In the genomic region with DNA sequence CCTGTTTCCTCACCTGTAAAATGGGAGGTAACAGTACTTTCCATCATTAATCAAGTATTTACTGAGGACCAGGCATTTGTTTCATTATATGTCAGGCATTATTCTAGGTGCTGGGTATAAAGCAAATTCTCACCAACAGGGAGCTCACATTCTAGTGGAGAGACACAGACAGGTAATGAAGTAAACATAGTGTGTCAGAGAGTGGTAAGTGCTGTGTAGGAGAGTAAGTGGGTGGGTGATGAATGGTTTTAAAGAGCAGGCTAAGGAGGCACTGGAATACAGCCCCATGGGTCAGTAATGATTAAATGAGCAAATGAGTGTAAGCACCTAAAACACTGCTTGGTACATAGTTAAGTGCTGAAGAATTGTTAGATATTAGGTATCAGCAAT, we compare ENCODE assay signal across 14 cellular contexts.
DNase-seq lines count a peak whose midpoint lies in the region; ATAC-seq and TF ChIP-seq lines count a peak whose summit lies in the region.
"Had no signal": no experiment of that assay in that cellular context is flagged by ENCODE, and none has a peak within 500 bp of the region (broad histone marks: within the 10 kb centered on the region; RNA-seq: fewer than 3 reads in every experiment).

No MANE protein-coding gene starts in this region.

- no peaks in the 10 kb centered on the region for H3K4me1 ChIP-seq in breast epithelium
- H3K4me1 ChIP-seq: colonic mucosa had no signal

- CTCF ChIA-PET in MCF 10A (lab: Yijun Ruan, JAX): interaction anchor here (0.5 to 11.3 kb wide), 10 partner anchors 19 to 330 kb away, joined by 3 to 250 read pairs (median 3); no protein-coding TSS in a partner anchor

- TF ChIP-seq CTCF in MCF 10A (IDR thresholded peaks at IDR 0.05; ENCODE audit: unreplicated experiment) (no peak), breast epithelium (IDR thresholded peaks at IDR 0.05) (no peak)

- H3K36me3 Mint-ChIP-seq in MCF 10A (ENCODE audit: insufficient read depth, unreplicated experiment) (no peaks in the 10 kb centered on the region), T-helper 17 cell (ENCODE audit: low read depth) (peaks cover 2% of the 10 kb centered on the region)

- ATAC-seq in T-helper 17 cell (no peak), GM21515 (IDR thresholded peaks at IDR 0.05; ENCODE audit: unreplicated experiment) (no peak)

- H3K9me3 Mint-ChIP-seq in MCF 10A (ENCODE audit: unreplicated experiment): no peaks in the 10 kb centered on the region
- H3K9me3 Mint-ChIP-seq: stimulated activated naive CD8-positive, alpha-beta T cell treated with anti-CD3 and anti-CD28 coated beads, Interleukin-15, Interleukin-2, amounts not matched to agents 100 ng/mL and 50 ng/mL, for 24 hours had no signal

- TF ChIP-seq POLR2A in breast epithelium (IDR thresholded peaks at IDR 0.05): no peak

- peaks cover 40% of the 10 kb centered on the region for H3K4me1 Mint-ChIP-seq in MCF 10A (ENCODE audit: insufficient read depth, unreplicated experiment)
- H3K4me1 Mint-ChIP-seq in T-helper 17 cell: peaks cover 20% of the 10 kb centered on the region

- peak overlapping the region; percentile 77 for H3K27ac Mint-ChIP-seq in MCF 10A (ENCODE audit: low read depth, unreplicated experiment)
- H3K27ac Mint-ChIP-seq in T-helper 17 cell: peak overlapping the region; percentile 90
- H3K27ac Mint-ChIP-seq: stimulated activated naive CD8-positive, alpha-beta T cell treated with anti-CD3 and anti-CD28 coated beads, Interleukin-15, Interleukin-2, amounts not matched to agents 100 ng/mL and 50 ng/mL, for 24 hours had no signal

- H3K4me3 Mint-ChIP-seq in MCF 10A (ENCODE audit: unreplicated experiment) (no peak overlapping the region), T-helper 17 cell (no peak overlapping the region)
- H3K4me3 Mint-ChIP-seq: stimulated activated naive CD8-positive, alpha-beta T cell treated with anti-CD3 and anti-CD28 coated beads, Interleukin-15, Interleukin-2, amounts not matched to agents 100 ng/mL and 50 ng/mL, for 24 hours had no signal

- H3K27ac ChIP-seq in breast epithelium (peak overlapping the region in 1 of 2 donors; percentile 66), layer of hippocampus (ENCODE audit: low read depth, low read length) (peak overlapping the region; percentile 46)
- H3K27ac ChIP-seq: colonic mucosa, vagina had no signal

- POLR2A ChIA-PET in MCF 10A (lab: Yijun Ruan, JAX): interaction anchor here (0.6 to 8.0 kb wide), 15 partner anchors 19 to 473 kb away, joined by 3 to 156 read pairs (median 4); a partner anchor contains a TSS

- H3K4me3 ChIP-seq in breast epithelium: no peak overlapping the region
- H3K4me3 ChIP-seq: colonic mucosa, vagina had no signal

- no peaks in the 10 kb centered on the region for H3K27me3 ChIP-seq in breast epithelium
- no peaks in the 10 kb centered on the region for H3K27me3 ChIP-seq in layer of hippocampus (ENCODE audit: control insufficient read depth, insufficient read depth, low read length)
- H3K27me3 ChIP-seq: colonic mucosa, vagina had no signal

- H3K27me3 Mint-ChIP-seq in MCF 10A (ENCODE audit: insufficient read depth, unreplicated experiment) (no peaks in the 10 kb centered on the region), T-helper 17 cell (no peaks in the 10 kb centered on the region)
- H3K27me3 Mint-ChIP-seq: stimulated activated naive CD8-positive, alpha-beta T cell treated with anti-CD3 and anti-CD28 coated beads, Interleukin-15, Interleukin-2, amounts not matched to agents 100 ng/mL and 50 ng/mL, for 24 hours had no signal

- H3K36me3 ChIP-seq in breast epithelium: no peaks in the 10 kb centered on the region
- H3K36me3 ChIP-seq: colonic mucosa, vagina had no signal

- DNase-seq in MCF 10A (ENCODE audit: unreplicated experiment): no peak
- DNase-seq in breast epithelium (ENCODE audit: low spot score in 2 of 2): no peak
- DNase-seq in T-helper 17 cell: no peak
- no peak for DNase-seq in HuH-7.5 (ENCODE audit: low spot score)
- DNase-seq in GDM1 (lab: John Stamatoyannopoulos, UW): no peak
- DNase-seq in GM19238 (ENCODE audit: insufficient read length, low spot score): no peak
- DNase-seq: colonic mucosa, Karpas-422, Right ventricle myocardium superior, small intestine had no signal

- BruUV-seq in MCF 10A (replicated peaks; lab: Mats Ljungman, UMichigan): no TSS peak

- intact Hi-C loops in MCF 10A (cut with micrococcal nuclease) (loop anchor here (10.0 kb wide), 1 partner anchor 64 kb away; no protein-coding TSS in a partner anchor), breast epithelium (cut with DNase I; ENCODE audit: low total_unique reads) (loop anchor here (10.0 kb wide), 1 partner anchor 194 kb away; no protein-coding TSS in a partner anchor)

- H3K9me3 ChIP-seq in breast epithelium (no peaks in the 10 kb centered on the region), T-helper 17 cell (ENCODE audit: control insufficient read depth, low read length, poor library complexity, severe bottlenecking) (no peaks in the 10 kb centered on the region)
- H3K9me3 ChIP-seq: colonic mucosa, vagina had no signal
